ENCODE assay signal across 1 cellular context in genomic region chr10:63114031-63114814, GRCh38.
A peak's percentile ranks its signal among the peaks of the same experiment; 100 is the strongest.
TF ChIP-seq lines count a peak whose summit lies in the region.

No MANE protein-coding gene starts in this region.

TF ChIP-seq in HepG2, 621 proteins besides CTCF, POLR2A, EP300 and RAD21 (continued from another document and continues in another):
- TF ChIP-seq, protein P1, sequence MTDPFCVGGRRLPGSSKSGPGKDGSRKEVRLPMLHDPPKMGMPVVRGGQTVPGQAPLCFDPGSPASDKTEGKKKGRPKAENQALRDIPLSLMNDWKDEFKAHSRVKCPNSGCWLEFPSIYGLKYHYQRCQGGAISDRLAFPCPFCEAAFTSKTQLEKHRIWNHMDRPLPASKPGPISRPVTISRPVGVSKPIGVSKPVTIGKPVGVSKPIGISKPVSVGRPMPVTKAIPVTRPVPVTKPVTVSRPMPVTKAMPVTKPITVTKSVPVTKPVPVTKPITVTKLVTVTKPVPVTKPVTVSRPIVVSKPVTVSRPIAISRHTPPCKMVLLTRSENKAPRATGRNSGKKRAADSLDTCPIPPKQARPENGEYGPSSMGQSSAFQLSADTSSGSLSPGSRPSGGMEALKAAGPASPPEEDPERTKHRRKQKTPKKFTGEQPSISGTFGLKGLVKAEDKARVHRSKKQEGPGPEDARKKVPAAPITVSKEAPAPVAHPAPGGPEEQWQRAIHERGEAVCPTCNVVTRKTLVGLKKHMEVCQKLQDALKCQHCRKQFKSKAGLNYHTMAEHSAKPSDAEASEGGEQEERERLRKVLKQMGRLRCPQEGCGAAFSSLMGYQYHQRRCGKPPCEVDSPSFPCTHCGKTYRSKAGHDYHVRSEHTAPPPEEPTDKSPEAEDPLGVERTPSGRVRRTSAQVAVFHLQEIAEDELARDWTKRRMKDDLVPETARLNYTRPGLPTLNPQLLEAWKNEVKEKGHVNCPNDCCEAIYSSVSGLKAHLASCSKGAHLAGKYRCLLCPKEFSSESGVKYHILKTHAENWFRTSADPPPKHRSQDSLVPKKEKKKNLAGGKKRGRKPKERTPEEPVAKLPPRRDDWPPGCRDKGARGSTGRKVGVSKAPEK (CRISPR knock-in tag; IDR thresholded peaks at IDR 0.05; ENCODE audit: borderline replicate concordance): no peak
- TF ChIP-seq RFXANK (CRISPR knock-in tag; IDR thresholded peaks at IDR 0.05) (no peak), ZNF747 (CRISPR knock-in tag; IDR thresholded peaks at IDR 0.05; ENCODE audit: borderline replicate concordance) (no peak), ZNF251 (CRISPR knock-in tag; IDR thresholded peaks at IDR 0.05) (no peak), MIER3 (CRISPR knock-in tag; IDR thresholded peaks at IDR 0.05; ENCODE audit: borderline replicate concordance) (peak; percentile 92; the same call in 1 of the 2 replicates), MLLT10 (CRISPR knock-in tag; IDR thresholded peaks at IDR 0.05) (no peak), RFX1 (IDR thresholded peaks at IDR 0.05) (no peak), SRF (IDR thresholded peaks at IDR 0.05; ENCODE audit: low read depth, low read length) (no peak), ZNF329 (CRISPR knock-in tag; IDR thresholded peaks at IDR 0.05; ENCODE audit: low read depth) (no peak), SMAD1 (CRISPR knock-in tag; IDR thresholded peaks at IDR 0.05; ENCODE audit: borderline replicate concordance, low read depth) (no peak), DPF2 (CRISPR knock-in tag; IDR thresholded peaks at IDR 0.05; ENCODE audit: borderline replicate concordance, low read depth) (no peak), ZSCAN21 (CRISPR knock-in tag; IDR thresholded peaks at IDR 0.05; ENCODE audit: borderline replicate concordance) (no peak), ZNF224 (CRISPR knock-in tag; IDR thresholded peaks at IDR 0.05) (no peak), ARNTL (CRISPR knock-in tag; IDR thresholded peaks at IDR 0.05) (no peak), RFX3 (CRISPR knock-in tag; IDR thresholded peaks at IDR 0.05) (no peak), PHF8 (CRISPR knock-in tag; IDR thresholded peaks at IDR 0.05) (no peak), ZNF547 (CRISPR knock-in tag; IDR thresholded peaks at IDR 0.05) (no peak), HNRNPUL1 (IDR thresholded peaks at IDR 0.05; ENCODE audit: low read depth, low read length) (no peak), ZNF431 (CRISPR knock-in tag; IDR thresholded peaks at IDR 0.05; ENCODE audit: borderline replicate concordance, low read depth) (no peak), SAFB2 (CRISPR knock-in tag; IDR thresholded peaks at IDR 0.05; ENCODE audit: borderline replicate concordance, low read depth) (no peak), TSC22D2 (CRISPR knock-in tag; IDR thresholded peaks at IDR 0.05; ENCODE audit: borderline replicate concordance) (no peak), NFYC (CRISPR knock-in tag; IDR thresholded peaks at IDR 0.05) (no peak), FOXC1 (CRISPR knock-in tag; IDR thresholded peaks at IDR 0.05; ENCODE audit: borderline replicate concordance) (no peak), STAT5B (CRISPR knock-in tag; IDR thresholded peaks at IDR 0.05) (no peak), NR2F2 (IDR thresholded peaks at IDR 0.05; ENCODE audit: borderline replicate concordance, low read depth) (no peak), FOSL2 (CRISPR knock-in tag; IDR thresholded peaks at IDR 0.05) (peak; percentile 84), PAF1 (CRISPR knock-in tag; IDR thresholded peaks at IDR 0.05) (no peak), REL (CRISPR knock-in tag; conservative IDR thresholded peaks at IDR 0.05) (no peak), TBP (CRISPR knock-in tag; IDR thresholded peaks at IDR 0.05) (no peak), MATR3 (CRISPR knock-in tag; IDR thresholded peaks at IDR 0.05) (no peak), ZNF564 (CRISPR knock-in tag; IDR thresholded peaks at IDR 0.05) (no peak), FOXM1 (CRISPR knock-in tag; IDR thresholded peaks at IDR 0.05) (no peak), KAT8 (CRISPR knock-in tag; IDR thresholded peaks at IDR 0.05) (peak; percentile 80), HIVEP1 (CRISPR knock-in tag; IDR thresholded peaks at IDR 0.05) (no peak), SMARCC2 (IDR thresholded peaks at IDR 0.05) (no peak), ZNF484 (CRISPR knock-in tag; IDR thresholded peaks at IDR 0.05; ENCODE audit: borderline replicate concordance, low read depth) (no peak), TERF1 (CRISPR knock-in tag; IDR thresholded peaks at IDR 0.05) (no peak), ELF1 (CRISPR knock-in tag; IDR thresholded peaks at IDR 0.05) (peak; percentile 20; the same call in 1 of the 2 replicates), ZNF670 (CRISPR knock-in tag; IDR thresholded peaks at IDR 0.05; ENCODE audit: borderline replicate concordance) (no peak), ZNF558 (CRISPR knock-in tag; IDR thresholded peaks at IDR 0.05; ENCODE audit: borderline replicate concordance) (no peak), ZNF607 (CRISPR knock-in tag; IDR thresholded peaks at IDR 0.05; ENCODE audit: borderline replicate concordance) (no peak), ARNT (IDR thresholded peaks at IDR 0.05) (no peak), ZMYM4 (CRISPR knock-in tag; IDR thresholded peaks at IDR 0.05) (peak; percentile 28; the same call in 1 of the 2 replicates), SP1 (IDR thresholded peaks at IDR 0.05) (no peak), SP1 (CRISPR knock-in tag; IDR thresholded peaks at IDR 0.05) (no peak), SKI (IDR thresholded peaks at IDR 0.05; ENCODE audit: partially characterized antibody) (peak; percentile 50), SRSF1 (optimal IDR thresholded peaks at IDR 0.05; ENCODE audit: low read depth, low read length) (no peak), ZNF256 (CRISPR knock-in tag; conservative IDR thresholded peaks at IDR 0.05) (no peak), ZNF746 (CRISPR knock-in tag; IDR thresholded peaks at IDR 0.05) (no peak), MEIS2 (CRISPR knock-in tag; IDR thresholded peaks at IDR 0.05) (no peak), ZNF296 (CRISPR knock-in tag; conservative IDR thresholded peaks at IDR 0.05) (no peak)
- TF ChIP-seq, protein P2, sequence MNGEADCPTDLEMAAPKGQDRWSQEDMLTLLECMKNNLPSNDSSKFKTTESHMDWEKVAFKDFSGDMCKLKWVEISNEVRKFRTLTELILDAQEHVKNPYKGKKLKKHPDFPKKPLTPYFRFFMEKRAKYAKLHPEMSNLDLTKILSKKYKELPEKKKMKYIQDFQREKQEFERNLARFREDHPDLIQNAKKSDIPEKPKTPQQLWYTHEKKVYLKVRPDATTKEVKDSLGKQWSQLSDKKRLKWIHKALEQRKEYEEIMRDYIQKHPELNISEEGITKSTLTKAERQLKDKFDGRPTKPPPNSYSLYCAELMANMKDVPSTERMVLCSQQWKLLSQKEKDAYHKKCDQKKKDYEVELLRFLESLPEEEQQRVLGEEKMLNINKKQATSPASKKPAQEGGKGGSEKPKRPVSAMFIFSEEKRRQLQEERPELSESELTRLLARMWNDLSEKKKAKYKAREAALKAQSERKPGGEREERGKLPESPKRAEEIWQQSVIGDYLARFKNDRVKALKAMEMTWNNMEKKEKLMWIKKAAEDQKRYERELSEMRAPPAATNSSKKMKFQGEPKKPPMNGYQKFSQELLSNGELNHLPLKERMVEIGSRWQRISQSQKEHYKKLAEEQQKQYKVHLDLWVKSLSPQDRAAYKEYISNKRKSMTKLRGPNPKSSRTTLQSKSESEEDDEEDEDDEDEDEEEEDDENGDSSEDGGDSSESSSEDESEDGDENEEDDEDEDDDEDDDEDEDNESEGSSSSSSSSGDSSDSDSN (CRISPR knock-in tag; IDR thresholded peaks at IDR 0.05): no peak
- TF ChIP-seq, protein P3, sequence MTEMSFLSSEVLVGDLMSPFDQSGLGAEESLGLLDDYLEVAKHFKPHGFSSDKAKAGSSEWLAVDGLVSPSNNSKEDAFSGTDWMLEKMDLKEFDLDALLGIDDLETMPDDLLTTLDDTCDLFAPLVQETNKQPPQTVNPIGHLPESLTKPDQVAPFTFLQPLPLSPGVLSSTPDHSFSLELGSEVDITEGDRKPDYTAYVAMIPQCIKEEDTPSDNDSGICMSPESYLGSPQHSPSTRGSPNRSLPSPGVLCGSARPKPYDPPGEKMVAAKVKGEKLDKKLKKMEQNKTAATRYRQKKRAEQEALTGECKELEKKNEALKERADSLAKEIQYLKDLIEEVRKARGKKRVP (CRISPR knock-in tag; IDR thresholded peaks at IDR 0.05): peak; percentile 67 to 99; a peak in 3 of 4 replicates
- TF ChIP-seq, protein P4, sequence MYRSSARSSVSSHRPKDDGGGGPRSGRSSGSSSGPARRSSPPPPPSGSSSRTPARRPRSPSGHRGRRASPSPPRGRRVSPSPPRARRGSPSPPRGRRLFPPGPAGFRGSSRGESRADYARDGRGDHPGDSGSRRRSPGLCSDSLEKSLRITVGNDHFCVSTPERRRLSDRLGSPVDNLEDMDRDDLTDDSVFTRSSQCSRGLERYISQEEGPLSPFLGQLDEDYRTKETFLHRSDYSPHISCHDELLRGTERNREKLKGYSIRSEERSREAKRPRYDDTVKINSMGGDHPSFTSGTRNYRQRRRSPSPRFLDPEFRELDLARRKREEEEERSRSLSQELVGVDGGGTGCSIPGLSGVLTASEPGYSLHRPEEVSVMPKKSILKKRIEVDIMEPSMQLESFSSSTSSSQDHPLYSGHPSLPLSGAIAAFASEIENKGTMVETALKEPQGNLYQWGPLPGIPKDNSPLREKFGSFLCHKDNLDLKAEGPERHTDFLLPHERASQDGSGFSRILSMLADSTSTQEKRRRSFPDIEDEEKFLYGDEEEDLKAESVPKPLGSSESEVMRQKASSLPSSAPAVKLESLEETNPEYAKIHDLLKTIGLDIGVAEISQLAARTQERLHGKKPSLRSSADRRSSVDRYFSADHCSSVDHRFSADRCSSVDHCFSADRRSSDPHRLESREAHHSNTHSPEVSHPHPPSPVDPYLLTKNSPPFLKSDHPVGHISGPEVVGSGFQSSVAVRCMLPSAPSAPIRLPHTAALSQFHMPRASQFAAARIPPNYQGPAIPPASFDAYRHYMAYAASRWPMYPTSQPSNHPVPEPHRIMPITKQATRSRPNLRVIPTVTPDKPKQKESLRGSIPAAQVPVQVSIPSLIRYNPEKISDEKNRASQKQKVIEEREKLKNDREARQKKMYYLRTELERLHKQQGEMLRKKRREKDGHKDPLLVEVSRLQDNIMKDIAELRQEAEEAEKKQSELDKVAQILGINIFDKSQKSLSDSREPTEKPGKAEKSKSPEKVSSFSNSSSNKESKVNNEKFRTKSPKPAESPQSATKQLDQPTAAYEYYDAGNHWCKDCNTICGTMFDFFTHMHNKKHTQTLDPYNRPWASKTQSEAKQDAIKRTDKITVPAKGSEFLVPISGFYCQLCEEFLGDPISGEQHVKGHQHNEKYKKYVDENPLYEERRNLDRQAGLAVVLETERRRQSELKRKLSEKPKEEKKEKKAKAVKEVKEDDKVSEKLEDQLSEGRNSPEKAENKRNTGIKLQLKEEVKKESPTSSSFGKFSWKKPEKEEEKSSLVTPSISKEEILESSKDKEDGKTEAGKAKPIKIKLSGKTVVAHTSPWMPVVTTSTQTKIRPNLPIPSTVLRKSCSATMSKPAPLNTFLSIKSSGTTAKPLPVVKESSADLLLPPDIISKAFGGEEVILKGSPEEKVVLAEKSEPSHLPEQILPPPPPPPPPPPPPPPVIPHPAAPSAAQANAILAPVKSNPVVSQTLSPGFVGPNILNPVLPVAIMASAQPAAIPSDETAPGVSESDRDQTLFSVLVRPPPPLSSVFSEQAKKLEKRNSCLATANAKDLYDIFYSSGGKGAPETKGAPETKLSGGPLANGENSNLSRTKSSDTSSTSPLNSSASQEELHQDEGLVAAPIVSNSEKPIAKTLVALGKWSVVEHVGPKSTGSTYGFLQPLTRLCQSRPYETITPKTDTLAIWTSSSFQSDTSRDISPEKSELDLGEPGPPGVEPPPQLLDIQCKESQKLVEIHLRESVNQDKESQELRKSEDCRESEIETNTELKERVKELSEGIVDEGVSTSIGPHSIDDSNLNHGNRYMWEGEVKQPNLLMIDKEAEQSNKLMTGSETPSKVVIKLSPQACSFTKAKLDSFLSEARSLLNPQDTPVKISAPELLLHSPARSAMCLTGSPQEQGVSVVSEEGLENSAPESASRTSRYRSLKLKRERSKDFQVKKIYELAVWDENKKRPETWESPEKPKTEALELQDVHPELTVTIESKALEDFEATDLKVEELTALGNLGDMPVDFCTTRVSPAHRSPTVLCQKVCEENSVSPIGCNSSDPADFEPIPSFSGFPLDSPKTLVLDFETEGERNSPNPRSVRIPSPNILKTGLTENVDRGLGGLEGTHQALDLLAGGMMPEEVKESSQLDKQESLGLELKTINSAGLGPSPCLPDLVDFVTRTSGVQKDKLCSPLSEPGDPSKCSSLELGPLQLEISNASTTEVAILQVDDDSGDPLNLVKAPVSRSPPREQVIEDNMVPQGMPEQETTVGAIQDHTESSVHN (CRISPR knock-in tag; IDR thresholded peaks at IDR 0.05): no peak
- TF ChIP-seq, protein P5, sequence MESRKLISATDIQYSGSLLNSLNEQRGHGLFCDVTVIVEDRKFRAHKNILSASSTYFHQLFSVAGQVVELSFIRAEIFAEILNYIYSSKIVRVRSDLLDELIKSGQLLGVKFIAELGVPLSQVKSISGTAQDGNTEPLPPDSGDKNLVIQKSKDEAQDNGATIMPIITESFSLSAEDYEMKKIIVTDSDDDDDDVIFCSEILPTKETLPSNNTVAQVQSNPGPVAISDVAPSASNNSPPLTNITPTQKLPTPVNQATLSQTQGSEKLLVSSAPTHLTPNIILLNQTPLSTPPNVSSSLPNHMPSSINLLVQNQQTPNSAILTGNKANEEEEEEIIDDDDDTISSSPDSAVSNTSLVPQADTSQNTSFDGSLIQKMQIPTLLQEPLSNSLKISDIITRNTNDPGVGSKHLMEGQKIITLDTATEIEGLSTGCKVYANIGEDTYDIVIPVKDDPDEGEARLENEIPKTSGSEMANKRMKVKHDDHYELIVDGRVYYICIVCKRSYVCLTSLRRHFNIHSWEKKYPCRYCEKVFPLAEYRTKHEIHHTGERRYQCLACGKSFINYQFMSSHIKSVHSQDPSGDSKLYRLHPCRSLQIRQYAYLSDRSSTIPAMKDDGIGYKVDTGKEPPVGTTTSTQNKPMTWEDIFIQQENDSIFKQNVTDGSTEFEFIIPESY (CRISPR knock-in tag; IDR thresholded peaks at IDR 0.05): peak; percentile 73; the same call in 1 of the 2 replicates
